Comparison of ENCODE assay signal across 10 cellular contexts in the genomic region with DNA sequence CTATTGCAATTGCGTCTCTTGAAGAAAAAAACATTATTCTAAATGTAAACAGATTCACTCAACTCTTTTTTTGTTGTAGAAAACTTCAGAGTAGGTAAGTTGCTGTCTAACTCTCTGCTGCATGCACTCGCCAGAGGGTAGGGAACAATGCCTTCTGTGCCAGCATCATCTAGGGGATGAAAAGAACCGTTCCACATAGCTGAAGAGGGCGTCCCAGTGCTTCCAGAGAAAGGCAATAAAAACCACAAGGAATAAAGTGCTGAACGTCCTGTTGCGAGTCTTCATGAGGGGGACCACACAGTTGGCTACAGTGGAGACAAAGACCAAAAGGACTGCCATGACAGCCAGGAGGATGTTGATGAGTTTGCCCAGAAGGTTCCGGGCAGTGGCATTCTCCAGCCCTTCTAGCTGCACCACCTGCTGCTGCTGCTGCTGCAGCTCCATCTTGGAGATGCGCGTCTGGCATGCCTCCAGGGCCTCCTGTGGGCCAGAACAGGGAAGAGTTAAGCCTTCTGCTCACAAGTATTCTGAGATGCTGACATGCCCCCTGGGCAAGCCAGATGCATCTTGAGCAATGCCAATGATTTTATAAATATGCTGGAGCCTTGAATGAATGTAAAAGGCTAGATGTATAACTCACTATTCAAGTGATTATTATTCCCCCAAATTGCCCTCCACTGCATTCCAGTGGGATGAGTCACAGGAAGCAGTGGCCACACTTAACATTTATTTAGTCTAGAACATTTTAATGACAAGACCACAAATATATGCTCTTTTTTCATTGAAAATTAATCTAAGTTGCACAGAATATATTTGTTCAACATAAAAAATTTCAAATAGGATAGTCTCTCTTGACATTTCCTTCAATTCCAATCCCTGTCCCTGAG. TPM values are rescaled to one million over a fixed set of nuclear protein-coding genes. Genes with fewer than 3 reads are reported as not detected.
DNase-seq lines count a peak whose midpoint lies in the region; ATAC-seq and TF ChIP-seq lines count a peak whose summit lies in the region.
"Had no signal": no experiment of that assay in that cellular context is flagged by ENCODE, and none has a peak within 500 bp of the region (broad histone marks: within the 10 kb centered on the region; RNA-seq: fewer than 3 reads in every experiment).

No MANE protein-coding gene starts in this region.

- H3K4me1 Mint-ChIP-seq in H9 = peaks cover 33 to 42% of the 10 kb centered on the region in 2 experiments

- no peaks in the 10 kb centered on the region for H3K23me2 ChIP-seq in H9 (ENCODE audit: insufficient read length, low read depth, low read length, poor library complexity, severe bottlenecking)

- TF ChIP-seq CTCF in H9 (conservative IDR thresholded peaks at IDR 0.05) (no peak; the same call in 2 of the 3 replicates), fibroblast of the aortic adventitia (IDR thresholded peaks at IDR 0.05; ENCODE audit: insufficient read depth, low read length) (no peak), testis (IDR thresholded peaks at IDR 0.05) (no peak)

- no peak overlapping the region for H2BK120ac ChIP-seq in H9 (ENCODE audit: low read depth, low read length, poor library complexity, severe bottlenecking)

- TF ChIP-seq POLR2A in testis (IDR thresholded peaks at IDR 0.05) = no peak

- no peak overlapping the region for H3K56ac ChIP-seq in H9 (ENCODE audit: insufficient read length, low read depth, low read length)

- H4K91ac ChIP-seq in H9 (ENCODE audit: insufficient read length, low read depth, low read length) = no peak overlapping the region

- no peaks in the 10 kb centered on the region for H4K20me1 ChIP-seq in H9 (ENCODE audit: control insufficient read depth, insufficient read depth, insufficient read length)

- H3K23ac ChIP-seq in H9 (ENCODE audit: insufficient read length, low read depth, low read length) = no peak overlapping the region

- no peak overlapping the region for H3T11ph ChIP-seq in H9 (ENCODE audit: low read length)

- H3K4me3 Mint-ChIP-seq in H9 = no peak overlapping the region
- H3K4me3 Mint-ChIP-seq: IgD-negative memory B cell had no signal

- H3K36me3 ChIP-seq in SJSA1 (no peaks in the 10 kb centered on the region), testis (ENCODE audit: low read depth, missing control alignments) (no peaks in the 10 kb centered on the region)

- H3K9me3 ChIP-seq in H9 (ENCODE audit: control insufficient read depth, low read depth, low read length) (no peaks in the 10 kb centered on the region), SJSA1 (replicated peaks) (no peaks in the 10 kb centered on the region), testis (no peaks in the 10 kb centered on the region)
- H3K9me3 ChIP-seq: ascending aorta had no signal

- DNase-seq in H9 = peak; percentile 71
- DNase-seq in SJSA1 (ENCODE audit: low read depth in 1 of 2, low spot score in 2 of 2) = peak; percentile 87 to 91
- peak; percentile 80 for DNase-seq in fibroblast of the aortic adventitia (ENCODE audit: low read depth)
- no peak for DNase-seq in sciatic nerve (ENCODE audit: low spot score)
- DNase-seq in stimulated activated naive CD4-positive, alpha-beta T cell (lab: John Stamatoyannopoulos, UW) = no peak
- no peak for DNase-seq in testis
- DNase-seq in Kasumi-1 (lab: John Stamatoyannopoulos, UW) = no peak

- H3K27ac ChIP-seq in H9 (ENCODE audit: insufficient read length, low read depth, low read length) (peak overlapping the region; percentile 47), SJSA1 (peak overlapping the region; percentile 60), testis (no peak overlapping the region)
- H3K27ac ChIP-seq: ascending aorta had no signal

- H3K27me3 Mint-ChIP-seq in H9 (ENCODE audit: low read depth) = no peaks in the 10 kb centered on the region
- H3K27me3 Mint-ChIP-seq: IgD-negative memory B cell had no signal

- H3K4me3 ChIP-seq in SJSA1 = no peak overlapping the region
- no peak overlapping the region for H3K4me3 ChIP-seq in fibroblast of the aortic adventitia (ENCODE audit: low read depth, low read length)
- no peak overlapping the region for H3K4me3 ChIP-seq in testis
- H3K4me3 ChIP-seq: ascending aorta had no signal

- no peak overlapping the region for H3K9ac ChIP-seq in H9 (ENCODE audit: extremely low read depth, insufficient read length, low read length)

- ATAC-seq in sciatic nerve = peak; percentile 46
- ATAC-seq in GM21723 (IDR thresholded peaks at IDR 0.05; ENCODE audit: unreplicated experiment) = no peak

- H3K79me1 ChIP-seq in H9 (ENCODE audit: insufficient read depth, low read depth, low read length, poor library complexity, severe bottlenecking) = no peaks in the 10 kb centered on the region

- no peak overlapping the region for H4K8ac ChIP-seq in H9 (replicated peaks; ENCODE audit: insufficient read length, low read depth, low read length)

- no peaks in the 10 kb centered on the region for H3K9me3 Mint-ChIP-seq in H9
- H3K9me3 Mint-ChIP-seq: IgD-negative memory B cell had no signal

- H3K4ac ChIP-seq in H9 (ENCODE audit: low read depth, low read length) = no peak overlapping the region

- no peak overlapping the region for H2AK5ac ChIP-seq in H9 (ENCODE audit: insufficient read length, low read length)

- no peak overlapping the region for H3K18ac ChIP-seq in H9 (ENCODE audit: insufficient read length, low read depth, low read length)

- no CpG with 5 or more reads among the region's 9 CpGs for WGBS in H9 (ENCODE audit: extremely low coverage, insufficient read length, low lambda C conversion rate)
- WGBS in testis, 2 donors = 69 to 71% methylated on average over 9 of the region's 9 CpGs

- H3K36me3 Mint-ChIP-seq in H9 (ENCODE audit: insufficient read depth in 1 of 3, low read depth in 3 of 3) = peaks cover 2 to 8% (median 8%) of the 10 kb centered on the region in 3 experiments; a peak in 5 of 7 replicates

- no peak overlapping the region for H4K5ac ChIP-seq in H9 (ENCODE audit: insufficient read length, low read depth, low read length)

- no peak overlapping the region for H2BK20ac ChIP-seq in H9 (ENCODE audit: low read depth, low read length, poor library complexity, severe bottlenecking)

- no peak overlapping the region for H2BK12ac ChIP-seq in H9 (ENCODE audit: insufficient read length, low read depth, low read length)

- intact Hi-C loops in sciatic nerve (cut with DNase I) (loop anchor here (5.0 kb wide), 1 partner anchor 286 kb away; no protein-coding TSS in a partner anchor), testis (cut with DNase I; ENCODE audit: low total_unique reads) (loop anchor here (10.0 kb wide), 1 partner anchor 173 kb away; no protein-coding TSS in a partner anchor)

- H3K79me2 ChIP-seq in H9 (ENCODE audit: insufficient read depth, low read length) = no peaks in the 10 kb centered on the region

- H3K4me1 ChIP-seq in H9 (ENCODE audit: insufficient read depth, low read length) = peaks cover 2% of the 10 kb centered on the region; the same call in 1 of the 2 replicates
- peaks cover 32% of the 10 kb centered on the region for H3K4me1 ChIP-seq in SJSA1 (replicated peaks)
- H3K4me1 ChIP-seq in testis = peaks cover 7% of the 10 kb centered on the region

- H2AFZ ChIP-seq in H9 (ENCODE audit: low read length) = no peak overlapping the region

- no peak overlapping the region for H3K14ac ChIP-seq in H9 (ENCODE audit: insufficient read depth, low read length)

- no peak overlapping the region for H2BK5ac ChIP-seq in H9 (ENCODE audit: insufficient read length, low read length)

- no peak overlapping the region for H3K4me2 ChIP-seq in H9 (ENCODE audit: insufficient read depth, insufficient read length, low read length)

- no peaks in the 10 kb centered on the region for H3K27me3 ChIP-seq in H9 (ENCODE audit: insufficient read depth, low read length)
- no peaks in the 10 kb centered on the region for H3K27me3 ChIP-seq in SJSA1 (replicated peaks)
- H3K27me3 ChIP-seq in testis = no peaks in the 10 kb centered on the region
- H3K27me3 ChIP-seq: ascending aorta had no signal

- no peak overlapping the region for H2BK15ac ChIP-seq in H9 (ENCODE audit: low read depth, low read length)

- peak overlapping the region; percentile 26 to 44 (median 31); a peak in 1 of 7 replicates for H3K27ac Mint-ChIP-seq in H9
- H3K27ac Mint-ChIP-seq: IgD-negative memory B cell had no signal

RNA-seq across cellular contexts. Expression of a gene that starts 45.1 kb away (rescaled TPM):
- total RNA-seq in H9 (2021) (48.4 and 50.9 TPM in 2 replicates), fibroblast of the aortic adventitia (ENCODE audit: low replicate concordance) (31.4 and 76.3 TPM in 2 replicates), sciatic nerve (319 TPM), testis (10 to 100 TPM; 50.2 to 87.8 TPM)
- 80.1 and 91.6 TPM in 2 replicates for total RNA-seq in SJSA1 (2014; rRNA removed; shearing (Covaris generic))
- polyA plus RNA-seq in testis (ENCODE audit: insufficient read depth, low read depth, low replicate concordance) = 69.2 TPM

Comparison
In these comparisons a context has a peak if more than half of its experiments do, and no peak if none do; other contexts are left out.
1. DNase-seq: peak in H9 (single experiment), SJSA1 (2 of 2) and fibroblast of the aortic adventitia (single experiment); none in sciatic nerve (single experiment), stimulated activated naive CD4-positive, alpha-beta T cell (0 of 6), testis (single experiment) and Kasumi-1 (0 of 2).
2. H3K27ac ChIP-seq: peak in H9 (single experiment) and SJSA1 (single experiment); none in testis (0 of 2).